In the genomic region with DNA sequence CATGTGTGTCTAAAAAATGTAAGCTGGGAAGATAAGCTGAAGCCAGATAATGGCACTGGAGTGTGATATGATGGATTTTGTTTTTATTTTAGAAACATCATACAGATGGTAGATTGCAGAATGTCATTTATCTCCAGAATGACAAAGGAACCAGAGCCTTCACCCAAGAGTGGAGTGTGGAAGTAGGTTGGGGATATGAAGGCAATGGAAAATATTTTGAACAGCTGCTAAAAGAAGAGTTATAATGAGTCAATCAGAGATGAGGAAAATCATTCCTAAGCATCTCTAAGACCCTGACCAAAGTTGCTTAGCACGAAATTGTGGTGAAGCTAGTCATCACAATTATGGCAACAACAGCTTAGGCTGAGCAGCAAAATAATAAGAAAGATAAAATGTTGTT, we compare ENCODE assay signal across 38 cellular contexts. TPM values are rescaled to one million over a fixed set of nuclear protein-coding genes. Genes with fewer than 3 reads are reported as not detected.
"Had no signal": no experiment of that assay in that cellular context is flagged by ENCODE, and none has a peak within 500 bp of the region (broad histone marks: within the 10 kb centered on the region; RNA-seq: fewer than 3 reads in every experiment).

No MANE protein-coding gene starts in this region.

- H3K9ac ChIP-seq: KMS-11 had no signal

- H3K9me3 ChIP-seq: MG63 had no signal

- DNase-seq: Karpas-422, Kasumi-1, KG1, MG63, MM.1S, MV-4-11, NCI-H1048, NCI-H1092, NCI-H1092 treated with DMSO at 0.1 percent for 48 hours, NCI-H1105, NCI-H1105 treated with DMSO at 0.1 percent for 48 hours, NCI-H1417, NCI-H1417 treated with DMSO at 0.1 percent for 48 hours, NCI-H1436, NCI-H1436 treated with DMSO at 0.1 percent for 48 hours, NCI-H146, NCI-H1694, NCI-H1694 treated with DMSO at 0.1 percent for 48 hours, NCI-H187, NCI-H187 treated with DMSO at 0.1 percent for 48 hours, NCI-H1930, NCI-H2029, NCI-H2029 treated with DMSO at 0.1 percent for 48 hours, NCI-H2081, NCI-H2081 treated with DMSO at 0.1 percent for 48 hours, NCI-H2107, NCI-H2171, NCI-H2171 treated with DMSO at 0.1 percent for 48 hours, NCI-H2227 treated with DMSO at 0.1 percent for 48 hours, NCI-H226, NCI-H345, NCI-H446, NCI-H446 treated with DMSO at 0.1 percent for 48 hours, NCI-H510A had no signal

- H3K27ac ChIP-seq: KMS-11 had no signal

- H3K27me3 ChIP-seq: MG63 had no signal

- H3K4me3 ChIP-seq: MG63 had no signal

- H3K4me2 ChIP-seq: KMS-11 had no signal

- H3K36me3 ChIP-seq: MG63 had no signal

RNA-seq across cellular contexts. Expression of a gene that starts 39.8 kb away (rescaled TPM):
- total RNA-seq: M059J, MCF 10A, NCI-H460 had no signal
